ENCODE assay signal across 21 cellular contexts in genomic region chr2:43465234-43465633, GRCh38.
A peak's percentile ranks its signal among the peaks of the same experiment; 100 is the strongest.
DNase-seq lines count a peak whose midpoint lies in the region; ATAC-seq and TF ChIP-seq lines count a peak whose summit lies in the region.
"Had no signal": no experiment of that assay in that cellular context is flagged by ENCODE, and none has a peak within 500 bp of the region (broad histone marks: within the 10 kb centered on the region; RNA-seq: fewer than 3 reads in every experiment).

No MANE protein-coding gene starts in this region.

- H3K4me3 Mint-ChIP-seq in type B pancreatic cell, result no peak overlapping the region
- H3K4me3 Mint-ChIP-seq in WTC11, result no peak overlapping the region
- H3K4me3 Mint-ChIP-seq: activated CD4-positive, alpha-beta memory T cell treated with anti-CD3 and anti-CD28 coated beads, Interleukin-2, amount 10 ng/mL, durations not matched to agents 7 days and 5 days; activated naive CD4-positive, alpha-beta T cell treated with anti-CD3 and anti-CD28 coated beads, Interleukin-2, amount 10 ng/mL, durations not matched to agents 7 days and 5 days; activated T-cell treated with anti-CD3 and anti-CD28 coated beads, Interleukin-2, amount 50 U/mL, for 4 hours; B cell; neural crest cell had no signal

- H3K27ac ChIP-seq in esophagus muscularis mucosa (replicated peaks in 1 of 4), result peak overlapping the region; percentile 58 to 70 (median 62)
- H3K27ac ChIP-seq: 22Rv1 had no signal

- no peaks in the 10 kb centered on the region for H3K9me3 ChIP-seq in esophagus muscularis mucosa

- DNase-seq in DMS53 (lab: John Stamatoyannopoulos, UW), result peak; percentile 12
- DNase-seq in DMS53 treated with DMSO at 0.1 percent for 48 hours (lab: John Stamatoyannopoulos, UW; ENCODE audit: unreplicated experiment), result no peak
- DNase-seq in esophagus muscularis mucosa (ENCODE audit: extremely low spot score), result no peak
- DNase-seq in retinal pigment epithelial cell (ENCODE audit: low read depth), result peak; percentile 42
- DNase-seq in type B pancreatic cell (ENCODE audit: extremely low spot score, unreplicated experiment), result no peak
- no peak for DNase-seq in SKM-1 treated with dmso at 0.1 percent for 144 hours (lab: John Stamatoyannopoulos, UW; ENCODE audit: unreplicated experiment)
- DNase-seq in NCI-H2081 treated with DMSO at 0.1 percent for 48 hours (lab: John Stamatoyannopoulos, UW), result no peak
- DNase-seq in WTC11 (ENCODE audit: low spot score), result no peak
- DNase-seq: activated CD4-positive, alpha-beta memory T cell treated with anti-CD3 and anti-CD28 coated beads, Interleukin-2, amount 10 ng/mL, durations not matched to agents 7 days and 5 days; activated CD4-positive, CD25-positive, alpha-beta regulatory T cell; activated naive CD4-positive, alpha-beta T cell treated with anti-CD3 and anti-CD28 coated beads, Interleukin-2, amount 10 ng/mL, durations not matched to agents 7 days and 5 days; activated T-cell treated with anti-CD3 and anti-CD28 coated beads, Interleukin-2, amount 50 U/mL, for 4 hours; COR-L47; cortex of kidney; hypothalamus; mesendoderm; NCI-H1105 treated with DMSO at 0.1 percent for 48 hours had no signal

- no peaks in the 10 kb centered on the region for H3K27me3 ChIP-seq in esophagus muscularis mucosa

- no peaks in the 10 kb centered on the region for H3K36me3 ChIP-seq in esophagus muscularis mucosa

- H3K9me3 Mint-ChIP-seq in type B pancreatic cell, result no peaks in the 10 kb centered on the region
- peaks cover 4% of the 10 kb centered on the region; the same call in 1 of the 2 replicates for H3K9me3 Mint-ChIP-seq in WTC11
- H3K9me3 Mint-ChIP-seq: activated CD4-positive, alpha-beta memory T cell treated with anti-CD3 and anti-CD28 coated beads, Interleukin-2, amount 10 ng/mL, durations not matched to agents 7 days and 5 days; activated naive CD4-positive, alpha-beta T cell treated with anti-CD3 and anti-CD28 coated beads, Interleukin-2, amount 10 ng/mL, durations not matched to agents 7 days and 5 days; activated T-cell treated with anti-CD3 and anti-CD28 coated beads, Interleukin-2, amount 50 U/mL, for 4 hours had no signal

- peaks cover 10 to 65% (median 63%) of the 10 kb centered on the region in 4 donors for H3K4me1 ChIP-seq in esophagus muscularis mucosa

- H3K36me3 Mint-ChIP-seq in type B pancreatic cell (peaks cover 12% of the 10 kb centered on the region), WTC11 (no peaks in the 10 kb centered on the region)

- POLR2A ChIA-PET in WTC11 (lab: Charles Lee), result no interaction called here

- intact Hi-C loops in esophagus muscularis mucosa (cut with DNase I), result no loop called here

- H3K27ac Mint-ChIP-seq in type B pancreatic cell (peak overlapping the region; percentile 18), WTC11 (no peak overlapping the region)
- H3K27ac Mint-ChIP-seq: activated CD4-positive, alpha-beta memory T cell treated with anti-CD3 and anti-CD28 coated beads, Interleukin-2, amount 10 ng/mL, durations not matched to agents 7 days and 5 days; activated naive CD4-positive, alpha-beta T cell treated with anti-CD3 and anti-CD28 coated beads, Interleukin-2, amount 10 ng/mL, durations not matched to agents 7 days and 5 days; B cell; progenitor cell of endocrine pancreas had no signal

- H3K4me1 Mint-ChIP-seq in type B pancreatic cell (ENCODE audit: unreplicated experiment) (peaks cover 76% of the 10 kb centered on the region), WTC11 (peaks cover 20% of the 10 kb centered on the region)

- TF ChIP-seq POLR2A in esophagus muscularis mucosa (IDR thresholded peaks at IDR 0.05; ENCODE audit: low read depth), result no peak

- WGBS in esophagus muscularis mucosa, result 92% methylated on average over 2 of the region's 2 CpGs

- H3K4me3 ChIP-seq in esophagus muscularis mucosa, result no peak overlapping the region
- H3K4me3 ChIP-seq in retinal pigment epithelial cell (ENCODE audit: low read length), result no peak overlapping the region

- ATAC-seq in WTC11, result no peak
- ATAC-seq: activated T-cell treated with anti-CD3 and anti-CD28 coated beads, Interleukin-2, amount 50 U/mL, for 4 hours had no signal

- TF ChIP-seq CTCF in esophagus muscularis mucosa (IDR thresholded peaks at IDR 0.05) (no peak), retinal pigment epithelial cell (conservative IDR thresholded peaks at IDR 0.05; ENCODE audit: low read depth, low read length) (no peak), type B pancreatic cell (conservative IDR thresholded peaks at IDR 0.05) (no peak), WTC11 (IDR thresholded peaks at IDR 0.05) (no peak)

- CTCF ChIA-PET in WTC11 (lab: Charles Lee), result no interaction called here

- no peak for TF ChIP-seq EP300 in esophagus muscularis mucosa (IDR thresholded peaks at IDR 0.05)

- H3K27me3 Mint-ChIP-seq in type B pancreatic cell (no peaks in the 10 kb centered on the region), WTC11 (ENCODE audit: low read depth) (no peaks in the 10 kb centered on the region)
- H3K27me3 Mint-ChIP-seq: activated CD4-positive, alpha-beta memory T cell treated with anti-CD3 and anti-CD28 coated beads, Interleukin-2, amount 10 ng/mL, durations not matched to agents 7 days and 5 days; activated naive CD4-positive, alpha-beta T cell treated with anti-CD3 and anti-CD28 coated beads, Interleukin-2, amount 10 ng/mL, durations not matched to agents 7 days and 5 days; B cell had no signal

TF ChIP-seq in WTC11, 78 proteins besides CTCF, POLR2A, EP300 and RAD21:
- TF ChIP-seq, protein P1, sequence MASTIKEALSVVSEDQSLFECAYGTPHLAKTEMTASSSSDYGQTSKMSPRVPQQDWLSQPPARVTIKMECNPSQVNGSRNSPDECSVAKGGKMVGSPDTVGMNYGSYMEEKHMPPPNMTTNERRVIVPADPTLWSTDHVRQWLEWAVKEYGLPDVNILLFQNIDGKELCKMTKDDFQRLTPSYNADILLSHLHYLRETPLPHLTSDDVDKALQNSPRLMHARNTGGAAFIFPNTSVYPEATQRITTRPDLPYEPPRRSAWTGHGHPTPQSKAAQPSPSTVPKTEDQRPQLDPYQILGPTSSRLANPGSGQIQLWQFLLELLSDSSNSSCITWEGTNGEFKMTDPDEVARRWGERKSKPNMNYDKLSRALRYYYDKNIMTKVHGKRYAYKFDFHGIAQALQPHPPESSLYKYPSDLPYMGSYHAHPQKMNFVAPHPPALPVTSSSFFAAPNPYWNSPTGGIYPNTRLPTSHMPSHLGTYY (CRISPR knock-in tag; IDR thresholded peaks at IDR 0.05), result no peak
- TF ChIP-seq SOX15 (CRISPR knock-in tag; IDR thresholded peaks at IDR 0.05), result no peak
- no peak for TF ChIP-seq GABPB1 (CRISPR knock-in tag; IDR thresholded peaks at IDR 0.05)
TF ChIP-seq in WTC11: peak in this region for 0.

Comparison
In these comparisons a context has a peak if more than half of its experiments do, and no peak if none do; other contexts are left out.
1. DNase-seq: peak in DMS53 (single experiment) and retinal pigment epithelial cell (single experiment); none in DMS53 treated with DMSO at 0.1 percent for 48 hours (single experiment), esophagus muscularis mucosa (single experiment), type B pancreatic cell (single experiment), SKM-1 treated with dmso at 0.1 percent for 144 hours (single experiment), NCI-H2081 treated with DMSO at 0.1 percent for 48 hours (single experiment) and WTC11 (single experiment).